8 cellular contexts compared by ENCODE assay signal in genomic region chr12:92574046-92574783, GRCh38.
A peak's percentile ranks its signal among the peaks of the same experiment; 100 is the strongest.
DNase-seq lines count a peak whose midpoint lies in the region; ATAC-seq and TF ChIP-seq lines count a peak whose summit lies in the region.

No MANE protein-coding gene starts in this region.

- DNase-seq in AG09309 (ENCODE audit: low read depth): no peak
- DNase-seq in OCI-LY7 (ENCODE audit: low spot score): peak; percentile 46
- DNase-seq in hepatocyte (ENCODE audit: low spot score): no peak
- DNase-seq in uterus: no peak
- DNase-seq in HK-2 (ENCODE audit: unreplicated experiment): no peak

- H3K27me3 ChIP-seq in hepatocyte (no peaks in the 10 kb centered on the region), uterus (no peaks in the 10 kb centered on the region)

- H2AFZ ChIP-seq in OCI-LY7 (ENCODE audit: low read length) (peak overlapping the region; percentile 34; the same call in 1 of the 2 replicates), hepatocyte (no peak overlapping the region)

- TF ChIP-seq POLR2A in uterus (IDR thresholded peaks at IDR 0.05): no peak

- H3K27ac ChIP-seq in OCI-LY7 (ENCODE audit: low read depth, low read length, poor library complexity, severe bottlenecking) (no peak overlapping the region), hepatocyte (peak overlapping the region; percentile 45), uterus (no peak overlapping the region)

- intact Hi-C loops in OCI-LY7 (cut with micrococcal nuclease; ENCODE audit: unreplicated experiment) (no loop called here), uterus (cut with DNase I; ENCODE audit: low total_unique reads) (loop anchor here (5.0 kb wide), 1 partner anchor 427 kb away; the partner anchor contains the start of gene BTG1)

- no peaks in the 10 kb centered on the region for H4K20me1 ChIP-seq in OCI-LY7 (ENCODE audit: insufficient read depth, low read length)
- H4K20me1 ChIP-seq in hepatocyte (ENCODE audit: insufficient read depth, poor library complexity, severe bottlenecking): no peaks in the 10 kb centered on the region

- no peaks in the 10 kb centered on the region for H3K36me3 ChIP-seq in OCI-LY7 (ENCODE audit: insufficient read depth, low read length)
- no peaks in the 10 kb centered on the region for H3K36me3 ChIP-seq in hepatocyte (replicated peaks; ENCODE audit: insufficient read depth, low read depth)
- H3K36me3 ChIP-seq in uterus: no peaks in the 10 kb centered on the region

- 90% methylated on average over 8 of the region's 8 CpGs for WGBS in hepatocyte (ENCODE audit: low lambda C conversion rate, missing lambda C conversion rate)

- TF ChIP-seq CTCF in AG09309 (IDR thresholded peaks at IDR 0.05; ENCODE audit: control insufficient read depth, insufficient read depth, low read depth, low read length, missing control alignments) (peak; percentile 37), GM12873 (IDR thresholded peaks at IDR 0.05; ENCODE audit: insufficient read depth, low read depth, low read length, missing control alignments) (peak; percentile 30), OCI-LY7 (conservative IDR thresholded peaks at IDR 0.05; ENCODE audit: low read length) (peak; percentile 77), hepatocyte (IDR thresholded peaks at IDR 0.05; ENCODE audit: poor library complexity) (peak; percentile 27), uterus (IDR thresholded peaks at IDR 0.05) (no peak)

- no TSS peak for BruUV-seq in OCI-LY7 (replicated peaks; lab: Mats Ljungman, UMichigan)

- CTCF ChIA-PET in OCI-LY7 (lab: Charles Lee; ENCODE audit: unreplicated experiment): no interaction called here

- POLR2A ChIA-PET in OCI-LY7 (lab: Charles Lee): interaction anchor here (0.5 kb wide), 2 partner anchors 733 to 1156 kb away, joined by 3 read pairs; no protein-coding TSS in a partner anchor

- peaks cover 22% of the 10 kb centered on the region for H3K4me1 ChIP-seq in OCI-LY7 (ENCODE audit: insufficient read depth, low read length, poor library complexity, severe bottlenecking)
- H3K4me1 ChIP-seq in hepatocyte (ENCODE audit: insufficient read depth): no peaks in the 10 kb centered on the region
- no peaks in the 10 kb centered on the region for H3K4me1 ChIP-seq in uterus

- no peaks in the 10 kb centered on the region for H3K9me3 ChIP-seq in OCI-LY7 (ENCODE audit: low read length)
- no peaks in the 10 kb centered on the region for H3K9me3 ChIP-seq in hepatocyte (ENCODE audit: low read depth)
- no peaks in the 10 kb centered on the region for H3K9me3 ChIP-seq in uterus

- H3K4me3 ChIP-seq in AG09309 (ENCODE audit: control insufficient read depth, low read depth, low read length): no peak overlapping the region
- H3K4me3 ChIP-seq in OCI-LY7 (ENCODE audit: low read depth, low read length, poor library complexity, severe bottlenecking): no peak overlapping the region
- no peak overlapping the region for H3K4me3 ChIP-seq in hepatocyte
- H3K4me3 ChIP-seq in uterus: no peak overlapping the region

- H3K79me2 ChIP-seq in OCI-LY7 (ENCODE audit: insufficient read depth, low read depth, low read length) (no peaks in the 10 kb centered on the region), hepatocyte (no peaks in the 10 kb centered on the region)

- H3K9me2 ChIP-seq in OCI-LY7 (ENCODE audit: insufficient read depth, low read length): no peaks in the 10 kb centered on the region
- H3K9me2 ChIP-seq in hepatocyte (replicated peaks; ENCODE audit: insufficient read depth): no peaks in the 10 kb centered on the region

- ATAC-seq in GM19023 (IDR thresholded peaks at IDR 0.05; ENCODE audit: unreplicated experiment) (no peak), GM21723 (IDR thresholded peaks at IDR 0.05; ENCODE audit: unreplicated experiment) (no peak)

- H3K4me2 ChIP-seq in OCI-LY7 (ENCODE audit: low read length) (no peak overlapping the region), hepatocyte (no peak overlapping the region)

Comparison
In these comparisons a context has a peak if more than half of its experiments do, and no peak if none do; other contexts are left out.
1. CTCF ChIP-seq: peak in AG09309 (single experiment), GM12873 (single experiment), OCI-LY7 (single experiment) and hepatocyte (single experiment); none in uterus (0 of 4).